13 cellular contexts compared by ENCODE assay signal in genomic region chr17:19482571-19482970, GRCh38. TPM values are rescaled to one million over a fixed set of nuclear protein-coding genes. Genes with fewer than 3 reads are reported as not detected.
A peak's percentile ranks its signal among the peaks of the same experiment; 100 is the strongest.
DNase-seq lines count a peak whose midpoint lies in the region; ATAC-seq, FAIRE-seq and TF ChIP-seq lines count a peak whose summit lies in the region.
"Had no signal": no experiment of that assay in that cellular context is flagged by ENCODE, and none has a peak within 500 bp of the region (broad histone marks: within the 10 kb centered on the region; RNA-seq: fewer than 3 reads in every experiment).

No MANE protein-coding gene starts in this region.

- H3K27me3 ChIP-seq in HAP-1 (ENCODE audit: low read depth) (no peaks in the 10 kb centered on the region; the same call in 1 of the 2 replicates), iPS-18a (ENCODE audit: control insufficient read depth, insufficient read depth, low read length) (no peaks in the 10 kb centered on the region), subcutaneous abdominal adipose tissue (ENCODE audit: control insufficient read depth in 5 of 5, insufficient read depth in 4 of 5, low read length in 5 of 5) (no peaks in the 10 kb centered on the region), hepatocyte (no peaks in the 10 kb centered on the region), HepG2 (ENCODE audit: control insufficient read depth in 1 of 2, insufficient read depth in 2 of 2, low read length in 2 of 2) (peaks cover 0 to 6% of the 10 kb centered on the region in 2 experiments; a peak in 1 of 5 replicates)
- H3K27me3 ChIP-seq: BE2C, heart left ventricle had no signal

- H4K20me1 ChIP-seq in hepatocyte (ENCODE audit: insufficient read depth, poor library complexity, severe bottlenecking) (no peaks in the 10 kb centered on the region), HepG2 (ENCODE audit: insufficient read depth, low read length) (no peaks in the 10 kb centered on the region)

- no peaks in the 10 kb centered on the region for H3K9me2 ChIP-seq in hepatocyte (replicated peaks; ENCODE audit: insufficient read depth)

- H3K9me3 Mint-ChIP-seq in T-cell = no peaks in the 10 kb centered on the region

- POLR2A ChIA-PET in HepG2 (lab: Yijun Ruan, JAX) = no interaction called here
- POLR2A ChIA-PET in T-cell (lab: Charles Lee) = no interaction called here

- no peak for TF ChIP-seq EP300 in HepG2 (IDR thresholded peaks at IDR 0.05; ENCODE audit: low read depth in 2 of 2, low read length in 2 of 2)
- TF ChIP-seq EP300 in HepG2 (CRISPR knock-in tag; IDR thresholded peaks at IDR 0.05; ENCODE audit: borderline replicate concordance) = no peak

- H3K4me3 Mint-ChIP-seq in T-cell = no peak overlapping the region

- H3K4me2 ChIP-seq in hepatocyte (no peak overlapping the region), HepG2 (ENCODE audit: low read depth, low read length) (no peak overlapping the region)

- H3K4me1 Mint-ChIP-seq in T-cell = no peaks in the 10 kb centered on the region

- H3K27ac ChIP-seq in iPS-18a (ENCODE audit: low read length) (peak overlapping the region; percentile 29), subcutaneous abdominal adipose tissue (ENCODE audit: low read depth, low read length) (peak overlapping the region; percentile 24), hepatocyte (no peak overlapping the region), HepG2 (ENCODE audit: extremely low read length, insufficient read depth, low read length) (no peak overlapping the region)

- H3K27ac Mint-ChIP-seq in T-cell = no peak overlapping the region

- H3K4me1 ChIP-seq in HAP-1 = peaks cover 16% of the 10 kb centered on the region
- H3K4me1 ChIP-seq in iPS-18a (ENCODE audit: control insufficient read depth, low read depth, low read length) = peaks cover 22% of the 10 kb centered on the region
- H3K4me1 ChIP-seq in subcutaneous abdominal adipose tissue (ENCODE audit: control insufficient read depth in 5 of 5, insufficient read depth in 5 of 5, low read length in 5 of 5) = peaks cover 3 to 33% (median 15%) of the 10 kb centered on the region in 5 donors
- H3K4me1 ChIP-seq in hepatocyte (ENCODE audit: insufficient read depth) = no peaks in the 10 kb centered on the region
- no peaks in the 10 kb centered on the region for H3K4me1 ChIP-seq in HepG2 (ENCODE audit: insufficient read depth, low read length)
- H3K4me1 ChIP-seq: BE2C had no signal

- H3K9ac ChIP-seq in iPS-18a (ENCODE audit: low read length) = no peak overlapping the region
- H3K9ac ChIP-seq in subcutaneous abdominal adipose tissue (ENCODE audit: low read length in 5 of 5) = no peak overlapping the region
- H3K9ac ChIP-seq in HepG2 (ENCODE audit: insufficient read depth, low read depth, low read length) = no peak overlapping the region

- TF ChIP-seq CTCF in hepatocyte (IDR thresholded peaks at IDR 0.05; ENCODE audit: poor library complexity) (no peak), HepG2 (CRISPR knock-in tag; IDR thresholded peaks at IDR 0.05) (no peak)

- TF ChIP-seq RAD21 in HepG2 (CRISPR knock-in tag; IDR thresholded peaks at IDR 0.05) = no peak

- BruUV-seq in HepG2 (replicated peaks; lab: Mats Ljungman, UMichigan) = no TSS peak

- TF ChIP-seq POLR2A in HepG2 (IDR thresholded peaks at IDR 0.05; ENCODE audit: insufficient read depth in 1 of 2, low read depth in 2 of 2, low read length in 2 of 2) = no peak

- H3K36me3 ChIP-seq in HAP-1 (replicated peaks) (no peaks in the 10 kb centered on the region), iPS-18a (ENCODE audit: control insufficient read depth, low read depth, low read length) (no peaks in the 10 kb centered on the region), subcutaneous abdominal adipose tissue (ENCODE audit: control insufficient read depth in 5 of 5, insufficient read depth in 5 of 5, low read length in 5 of 5) (no peaks in the 10 kb centered on the region), hepatocyte (replicated peaks; ENCODE audit: insufficient read depth, low read depth) (no peaks in the 10 kb centered on the region), HepG2 (replicated peaks in 1 of 2; ENCODE audit: control insufficient read depth in 1 of 2, insufficient read depth in 2 of 2, low read length in 2 of 2) (no peaks in the 10 kb centered on the region)
- H3K36me3 ChIP-seq: BE2C, heart left ventricle had no signal

- H3K9me3 ChIP-seq in HAP-1 (peaks cover 4% of the 10 kb centered on the region; the same call in 1 of the 2 replicates), iPS-18a (ENCODE audit: control insufficient read depth, low read depth, low read length) (no peaks in the 10 kb centered on the region), subcutaneous abdominal adipose tissue (ENCODE audit: control insufficient read depth in 5 of 5, low read length in 5 of 5) (no peaks in the 10 kb centered on the region), hepatocyte (ENCODE audit: low read depth) (no peaks in the 10 kb centered on the region), HepG2 (ENCODE audit: low read length) (no peaks in the 10 kb centered on the region)
- H3K9me3 ChIP-seq: BE2C had no signal

- H3K79me2 ChIP-seq in hepatocyte (no peaks in the 10 kb centered on the region), HepG2 (ENCODE audit: insufficient read depth, low read length) (no peaks in the 10 kb centered on the region)

- H3K4me3 ChIP-seq in HAP-1 (no peak overlapping the region), iPS-18a (ENCODE audit: low read length) (peak overlapping the region; percentile 29), subcutaneous abdominal adipose tissue (ENCODE audit: low read depth in 1 of 5, low read length in 5 of 5) (no peak overlapping the region), hepatocyte (no peak overlapping the region), HepG2 (replicated peaks in 1 of 3; ENCODE audit: insufficient read depth in 1 of 3, low read depth in 2 of 3, low read length in 3 of 3) (no peak overlapping the region)
- H3K4me3 ChIP-seq: heart left ventricle had no signal

- DNase-seq in HAP-1 (ENCODE audit: low spot score in 2 of 2) (peak; percentile 48 to 94), astrocyte of the hippocampus (ENCODE audit: low read depth, low spot score) (peak; percentile 70), hepatocyte (ENCODE audit: low spot score) (no peak), HepG2 (ENCODE audit: low spot score) (no peak), T-cell (no peak)
- DNase-seq: BE2C, dermis blood vessel endothelial cell, DMS79, heart left ventricle, NCI-H2081 had no signal

- H2AFZ ChIP-seq in hepatocyte (no peak overlapping the region), HepG2 (ENCODE audit: low read length) (no peak overlapping the region)

- no peaks in the 10 kb centered on the region for H3K36me3 Mint-ChIP-seq in T-cell

- FAIRE-seq in HepG2 (lab: Jason Lieb, UNC) = no peak

- in situ Hi-C loops in HAP-1 (cut with MboI; ENCODE audit: low sequenced_read_pairs) (no loop called here), HepG2 (cut with HindIII; ENCODE audit: extremely low pct_ligation_motif_present, low pct_unique_long_range_greater_than_20kb) (no loop called here)

- CTCF ChIA-PET in HepG2 (lab: Yijun Ruan, JAX; ENCODE audit: low intra/inter-chr PET ratio, low total read pairs) (no interaction called here), T-cell (lab: Charles Lee) (interaction anchor here in 1 of 2 donors (0.6 kb wide), 1 partner anchor 223 kb away, joined by 5 read pairs; no protein-coding TSS in a partner anchor)

- H3K27me3 Mint-ChIP-seq in T-cell = peaks cover 3 to 10% of the 10 kb centered on the region in 2 donors

- WGBS in hepatocyte (ENCODE audit: low lambda C conversion rate, missing lambda C conversion rate) = 73% methylated on average over 1 of the region's 1 CpG
- WGBS in HepG2 (ENCODE audit: low lambda C conversion rate) = 2% methylated on average over 1 of the region's 1 CpG

- intact Hi-C loops in HepG2 (cut with micrococcal nuclease; ENCODE audit: unreplicated experiment) = no loop called here

- no peak for ATAC-seq in HG03460 (IDR thresholded peaks at IDR 0.05; ENCODE audit: unreplicated experiment)
- no peak for ATAC-seq in HepG2
- no peak for ATAC-seq in T-cell (replicated peaks in 1 of 4)
- ATAC-seq: heart left ventricle had no signal

TF ChIP-seq in HepG2, 621 proteins besides CTCF, POLR2A, EP300 and RAD21 (continues in another document):
- TF ChIP-seq GATAD2A (CRISPR knock-in tag; IDR thresholded peaks at IDR 0.05) (no peak), SUZ12 (IDR thresholded peaks at IDR 0.05; ENCODE audit: low read depth, low read length) (no peak), MED13 (CRISPR knock-in tag; IDR thresholded peaks at IDR 0.05) (no peak)

RNA-seq across cellular contexts. Expression of gene SLC47A1, which starts 51.1 kb away (rescaled TPM):
- total RNA-seq in hepatocyte = 38.0 and 38.4 TPM in 2 replicates
- polyA plus RNA-seq in hepatocyte = 17.4 and 26.4 TPM in 2 replicates
- total RNA-seq in HepG2 (2016; rRNA removed; fragmentation: Illumina TruSeq; extraction: Trizol) = 38.0 and 67.5 TPM in 2 replicates
- 22.7 and 24.7 TPM in 2 replicates for total RNA-seq in HepG2 (2016; cell fraction: cytosol; rRNA removed; fragmentation: Illumina TruSeq; extraction: Trizol; ENCODE audit: low read depth)
- total RNA-seq in HepG2 (2016; cell fraction: insoluble cytoplasmic fraction; rRNA removed; fragmentation: Illumina TruSeq; extraction: Trizol) = 36.6 and 66.0 TPM in 2 replicates
- total RNA-seq in HepG2 (2016; cell fraction: membrane; rRNA removed; fragmentation: Illumina TruSeq; extraction: Trizol) = 42.1 and 43.9 TPM in 2 replicates
- 68.7 and 71.8 TPM in 2 replicates for total RNA-seq in HepG2 (2016; cell fraction: nucleus; rRNA removed; fragmentation: Illumina TruSeq; extraction: Trizol)
- 42.1 and 54.0 TPM in 2 replicates for polyA plus RNA-seq in HepG2 (2011; rRNA removed)
- polyA plus RNA-seq in HepG2 (2011; cell fraction: cytosol; rRNA removed) = 58.1 and 59.4 TPM in 2 replicates
- 117 and 122 TPM in 2 replicates for polyA plus RNA-seq in HepG2 (2011; cell fraction: nucleus; rRNA removed)
- polyA plus RNA-seq in HepG2 (2012) = 53.4 and 66.1 TPM in 2 replicates
- 12.9 and 14.1 TPM in 2 replicates for polyA plus RNA-seq in HepG2 (2016; cell fraction: cytosol; fragmentation: Illumina TruSeq; extraction: Trizol; ENCODE audit: low read depth)
- polyA plus RNA-seq in HepG2 (2016; cell fraction: insoluble cytoplasmic fraction; fragmentation: Illumina TruSeq; extraction: Trizol; ENCODE audit: low read depth) = 34.5 and 35.1 TPM in 2 replicates
- polyA plus RNA-seq in HepG2 (2016; cell fraction: membrane; fragmentation: Illumina TruSeq; extraction: Trizol; ENCODE audit: low read depth) = 25.8 and 26.4 TPM in 2 replicates
- polyA plus RNA-seq in HepG2 (2016; cell fraction: nucleus; fragmentation: Illumina TruSeq; extraction: Trizol; ENCODE audit: insufficient read depth, low read depth) = 136 and 139 TPM in 2 replicates
- 14.1 and 431 TPM in 2 replicates for polyA minus RNA-seq in HepG2 (2011; rRNA and poly(A)+ RNA removed; ENCODE audit: low replicate concordance)
- 50.8 and 61.4 TPM in 2 replicates for polyA minus RNA-seq in HepG2 (2011; cell fraction: cytosol; rRNA and poly(A)+ RNA removed)
- 40.2 and 44.1 TPM in 2 replicates for polyA minus RNA-seq in HepG2 (2011; cell fraction: nucleus; rRNA and poly(A)+ RNA removed)
- total RNA-seq in T-cell = under 1 TPM in 4 of 5 donors, not detected in 1; 0.10 to 0.66 (median 0.31) TPM

Comparison
In these comparisons a context has a peak if more than half of its experiments do, and no peak if none do; other contexts are left out.
1. DNase-seq: peak in HAP-1 (2 of 2) and astrocyte of the hippocampus (single experiment); none in hepatocyte (single experiment), HepG2 (single experiment) and T-cell (0 of 34).
2. H3K27ac ChIP-seq: peak in iPS-18a (single experiment) and subcutaneous abdominal adipose tissue (single experiment); none in hepatocyte (single experiment) and HepG2 (single experiment).
3. RNA of gene SLC47A1, which starts 51.1 kb away (total RNA-seq): 22.7 to 71.8 TPM in HepG2 and 38.0 to 38.4 TPM in hepatocyte; 0.10 to 0.66 TPM in T-cell; every median in the first group is over 10 times any median in the second.